ENCODE assay signal across 21 cellular contexts in genomic region chr6:455835-456234, GRCh38.
"Had no signal": no experiment of that assay in that cellular context is flagged by ENCODE, and none has a peak within 500 bp of the region (broad histone marks: within the 10 kb centered on the region; RNA-seq: fewer than 3 reads in every experiment).

No MANE protein-coding gene starts in this region.

- H3K4me1 Mint-ChIP-seq: naive B cell had no signal

- H3K27me3 Mint-ChIP-seq: effector memory CD8-positive, alpha-beta T cell; stimulated activated naive B cell treated with anti-CD40 and anti-IgM and Interleukin-4, amounts not matched to agents 10 μg/mL and 1 μg/mL and 100 μg/mL, for 72 hours had no signal

- H3K4me3 Mint-ChIP-seq: dendritic cell treated with granulocyte-macrophage colony-stimulating factor and Interleukin-4, amounts not matched to agents 40 ng/mL and 50 ng/mL, for 4 days; effector memory CD8-positive, alpha-beta T cell; naive B cell; nephron progenitor cell; stimulated activated naive B cell treated with anti-CD40 and anti-IgM and Interleukin-4, amounts not matched to agents 10 μg/mL and 1 μg/mL and 100 μg/mL, for 72 hours had no signal

- FAIRE-seq: islet of Langerhans, urothelium cell line had no signal

- H3K27ac Mint-ChIP-seq: dendritic cell treated with granulocyte-macrophage colony-stimulating factor and Interleukin-4, amounts not matched to agents 40 ng/mL and 50 ng/mL, for 4 days; effector memory CD8-positive, alpha-beta T cell; naive B cell; nephron progenitor cell; stimulated activated naive B cell treated with anti-CD40 and anti-IgM and Interleukin-4, amounts not matched to agents 10 μg/mL and 1 μg/mL and 100 μg/mL, for 72 hours had no signal

- H3K27me3 ChIP-seq: neutrophil, sigmoid colon had no signal

- H3K36me3 ChIP-seq: esophagus muscularis mucosa, gastrocnemius medialis, heart right ventricle, neutrophil, sigmoid colon had no signal

- ATAC-seq: effector memory CD8-positive, alpha-beta T cell; gastrocnemius medialis; heart right ventricle; psoas muscle; stimulated activated naive B cell treated with anti-CD40 and anti-IgM and Interleukin-4, amounts not matched to agents 10 μg/mL and 1 μg/mL and 100 μg/mL, for 72 hours had no signal

- H3K4me1 ChIP-seq: gastrocnemius medialis, heart right ventricle, psoas muscle, sigmoid colon had no signal

- H3K4me3 ChIP-seq: esophagus muscularis mucosa, gastrocnemius medialis, heart right ventricle, psoas muscle, sigmoid colon, skin epidermis had no signal

- H3K27ac ChIP-seq: epithelial cell of prostate, esophagus muscularis mucosa, gastrocnemius medialis, heart right ventricle, neutrophil, psoas muscle, sigmoid colon, skin epidermis had no signal

- DNase-seq: effector memory CD8-positive, alpha-beta T cell; gastrocnemius medialis; heart right ventricle; hypothalamus; kidney glomerular epithelial cell; naive B cell; nephron progenitor cell; psoas muscle; retina; sigmoid colon; stimulated activated CD4-positive, alpha-beta T cell treated with anti-CD3 and anti-CD28 coated beads, Interleukin-2, amount 100 ng/mL, for 24 hours; stimulated activated CD4-positive, alpha-beta T cell treated with anti-CD3 and anti-CD28 coated beads, Interleukin-4, amount 100 ng/mL, for 4 hours; stimulated activated naive B cell treated with anti-CD40 and anti-IgM and Interleukin-4, amounts not matched to agents 10 μg/mL and 1 μg/mL and 100 μg/mL, for 72 hours; trophoblast cell had no signal

- H3K9me3 Mint-ChIP-seq: dendritic cell treated with granulocyte-macrophage colony-stimulating factor and Interleukin-4, amounts not matched to agents 40 ng/mL and 50 ng/mL, for 4 days; effector memory CD8-positive, alpha-beta T cell had no signal

- H3K9me3 ChIP-seq: esophagus muscularis mucosa, gastrocnemius medialis, neutrophil, sigmoid colon had no signal
